Comparison of ENCODE assay signal across 15 cellular contexts in genomic region chr10:128568041-128568440, GRCh38.
"Had no signal": no experiment of that assay in that cellular context is flagged by ENCODE, and none has a peak within 500 bp of the region (broad histone marks: within the 10 kb centered on the region; RNA-seq: fewer than 3 reads in every experiment).

No MANE protein-coding gene starts in this region.

- DNase-seq: effector memory CD4-positive, alpha-beta T cell; gastrocnemius medialis; immature natural killer cell; left ventricle myocardium inferior; lower lobe of right lung; mesendoderm; naive thymus-derived CD4-positive, alpha-beta T cell; ovary; stimulated activated CD4-positive, alpha-beta T cell treated with anti-CD3 and anti-CD28 coated beads, Interleukin-2, amount 100 ng/mL, for 48 hours; stimulated activated naive CD4-positive, alpha-beta T cell treated with Interleukin-2 at 50 U/mL for 16 hours; tibial artery had no signal

- H3K4me3 ChIP-seq: left ventricle myocardium inferior, lower lobe of right lung, ovary, smooth muscle cell, tibial artery had no signal

- H3K27me3 ChIP-seq: neutrophil, ovary had no signal

- H3K27ac ChIP-seq: gastrocnemius medialis, left ventricle myocardium inferior, lower lobe of right lung, neutrophil, ovary, tibial artery had no signal

- H3K27me3 Mint-ChIP-seq: central memory CD8-positive, alpha-beta T cell had no signal

- H3K4me1 Mint-ChIP-seq: central memory CD8-positive, alpha-beta T cell; immature natural killer cell; naive thymus-derived CD4-positive, alpha-beta T cell had no signal

- ATAC-seq: esophagus mucosa; gastrocnemius medialis; lower lobe of right lung; naive thymus-derived CD4-positive, alpha-beta T cell had no signal

- H3K36me3 ChIP-seq: gastrocnemius medialis, left ventricle myocardium inferior, lower lobe of right lung, neutrophil, ovary, tibial artery had no signal

- H3K27ac Mint-ChIP-seq: immature natural killer cell; naive thymus-derived CD4-positive, alpha-beta T cell had no signal

- H3K9me3 Mint-ChIP-seq: central memory CD8-positive, alpha-beta T cell; immature natural killer cell had no signal

- H3K36me3 Mint-ChIP-seq: immature natural killer cell; naive thymus-derived CD4-positive, alpha-beta T cell had no signal

- H3K4me3 Mint-ChIP-seq: central memory CD8-positive, alpha-beta T cell; immature natural killer cell; naive thymus-derived CD4-positive, alpha-beta T cell had no signal

- H3K9me3 ChIP-seq: gastrocnemius medialis, lower lobe of right lung, neutrophil, ovary, tibial artery had no signal

- H3K4me1 ChIP-seq: gastrocnemius medialis, lower lobe of right lung, tibial artery had no signal
